ENCODE assay signal across 32 cellular contexts in genomic region chr2:230990899-230991150, GRCh38. TPM values are rescaled to one million over a fixed set of nuclear protein-coding genes. Genes with fewer than 3 reads are reported as not detected.
"Had no signal": no experiment of that assay in that cellular context is flagged by ENCODE, and none has a peak within 500 bp of the region (broad histone marks: within the 10 kb centered on the region; RNA-seq: fewer than 3 reads in every experiment).

No MANE protein-coding gene starts in this region.

- ATAC-seq: esophagus mucosa, gastrocnemius medialis, heart right ventricle, left cardiac atrium, left lung, left ventricle myocardium superior, lower lobe of right lung, mucosa of descending colon had no signal

- FAIRE-seq: colon, islet of Langerhans, keratinocyte had no signal

- H3K4me3 ChIP-seq: coronary artery, dorsolateral prefrontal cortex, esophagus squamous epithelium, gastrocnemius medialis, heart right ventricle, left lung, lower lobe of right lung, mucosa of descending colon had no signal

- H3K27ac Mint-ChIP-seq: mesothelial cell of epicardium had no signal

- H3K9me3 ChIP-seq: esophagus squamous epithelium, gastrocnemius medialis, heart right ventricle, left lung, lower lobe of right lung, mucosa of descending colon had no signal

- H3K27ac ChIP-seq: coronary artery, dorsolateral prefrontal cortex, epithelial cell of prostate, esophagus squamous epithelium, gastrocnemius medialis, heart right ventricle, left lung, lower lobe of right lung had no signal

- H3K9me3 Mint-ChIP-seq: mesothelial cell of epicardium, naive B cell had no signal

- H3K36me3 ChIP-seq: esophagus squamous epithelium, gastrocnemius medialis, heart right ventricle, left lung, lower lobe of right lung had no signal

- H3K36me3 Mint-ChIP-seq: mesothelial cell of epicardium, naive B cell had no signal

- DNase-seq: dermis blood vessel endothelial cell; dorsolateral prefrontal cortex; effector CD4-positive, alpha-beta T cell; effector memory CD4-positive, alpha-beta T cell; erythroblast; esophagus squamous epithelium; foreskin fibroblast; foreskin melanocyte; gastrocnemius medialis; glutamatergic neuron; head of caudate nucleus; heart right ventricle; hippocampal formation; left cardiac atrium; left lung; left ventricle myocardium superior; lower lobe of right lung; mesenchymal stem cell; mucosa of descending colon; naive B cell had no signal

- H3K4me3 Mint-ChIP-seq: mesothelial cell of epicardium, naive B cell had no signal

RNA-seq across cellular contexts. Expression of gene SPATA3, which starts 5.1 kb away (rescaled TPM):
- total RNA-seq: dermis blood vessel endothelial cell, esophagus mucosa, esophagus squamous epithelium, gastrocnemius medialis, glomerular endothelial cell, heart right ventricle, kidney epithelial cell, left cardiac atrium, left lung, left ventricle myocardium superior, lower lobe of right lung, lung microvascular endothelial cell, mesenteric fat pad, mesothelial cell of epicardium, mucosa of descending colon, myocyte had no signal
- polyA plus RNA-seq: heart right ventricle, keratinocyte had no signal

RNA-seq across cellular contexts. Expression of gene C2orf72, which starts 46.5 kb away (rescaled TPM):
- total RNA-seq: mesenteric fat pad, myocyte had no signal
- polyA plus RNA-seq: heart right ventricle, keratinocyte had no signal
